ENCODE assay signal across 8 cellular contexts in the genomic region with DNA sequence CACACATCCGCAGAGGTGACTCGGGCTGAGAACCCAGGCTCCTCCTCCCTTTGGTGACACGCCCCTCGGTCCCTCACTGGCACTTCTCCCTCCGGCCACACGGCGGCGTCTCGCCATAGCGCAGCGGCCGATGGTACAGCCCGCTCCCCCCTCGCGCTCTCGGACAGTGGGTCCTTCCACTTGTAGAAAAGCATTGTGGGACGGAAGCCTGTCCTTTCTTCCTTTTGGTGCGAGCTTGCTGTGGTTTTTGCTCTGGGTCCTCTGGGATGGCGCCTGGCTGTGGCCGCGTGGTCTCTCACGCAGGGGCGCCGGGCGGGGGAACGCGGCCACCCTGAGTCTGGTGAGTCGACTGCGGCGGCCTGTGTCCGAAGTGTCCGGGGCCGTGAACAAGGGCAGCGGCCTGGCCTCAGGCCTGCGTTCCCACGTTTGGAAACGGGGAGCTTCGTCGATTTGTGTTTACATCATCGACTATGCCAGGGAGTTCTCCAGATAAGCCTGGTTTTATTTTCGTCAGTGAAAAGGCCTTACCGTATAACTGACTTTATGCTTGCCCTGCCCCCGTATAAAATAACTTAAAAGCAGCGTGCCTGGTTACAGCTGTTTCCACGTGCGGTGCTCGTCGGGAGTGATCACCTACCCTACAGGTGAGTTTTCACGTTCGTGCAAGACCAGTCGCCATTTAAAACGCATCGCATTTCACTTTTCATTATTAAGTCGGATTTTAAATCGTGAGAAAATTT.
DNase-seq lines count a peak whose midpoint lies in the region; ATAC-seq and TF ChIP-seq lines count a peak whose summit lies in the region.

No MANE protein-coding gene starts in this region.

- peaks cover 10 to 14% of the 10 kb centered on the region in 2 donors for H3K9me3 Mint-ChIP-seq in activated naive CD4-positive, alpha-beta T cell treated with anti-CD3 and anti-CD28 coated beads, Interleukin-2, amount 50 U/mL, for 72 hours

- TF ChIP-seq RAD21 in SK-N-SH (IDR thresholded peaks at IDR 0.05; ENCODE audit: low read length), result 0 out of 2 replicates have a peak, but pooled peaks have one; percentile 28

- peaks cover 8% of the 10 kb centered on the region for H3F3A ChIP-seq in SK-N-SH (replicated peaks; ENCODE audit: insufficient read depth)

- peak overlapping the region; percentile 80 for H3K4me2 ChIP-seq in SK-N-SH

- WGBS in SK-N-SH (ENCODE audit: low lambda C conversion rate), result under 1% methylated on average over 33 of the region's 55 CpGs
- 0 to 1% (median 0%) methylated on average over 47 to 55 of the region's 55 CpGs for WGBS in ovary, 3 donors
- 0 to 1% methylated on average over 41 to 42 of the region's 55 CpGs for WGBS in thyroid gland, 2 donors

- H3K36me3 ChIP-seq in SK-N-SH (replicated peaks in 1 of 2; ENCODE audit: control insufficient read depth in 1 of 2, insufficient read depth in 2 of 2, low read length in 1 of 2) (peaks cover 37 to 42% of the 10 kb centered on the region in 2 experiments), ovary (no peaks in the 10 kb centered on the region), thyroid gland (peaks cover 9 to 11% of the 10 kb centered on the region in 2 donors)

- ATAC-seq in HG02588 (IDR thresholded peaks at IDR 0.05; ENCODE audit: unreplicated experiment), result peak; percentile 97
- ATAC-seq in activated naive CD4-positive, alpha-beta T cell treated with anti-CD3 and anti-CD28 coated beads, Interleukin-2, amount 50 U/mL, for 72 hours, result peak; percentile 93

- H3K79me2 ChIP-seq in SK-N-SH (ENCODE audit: insufficient read depth), result peaks cover 27% of the 10 kb centered on the region

- peak; percentile 78 for DNase-seq in GM12864 (ENCODE audit: low read depth)
- peak; percentile 92 for DNase-seq in NB4 (ENCODE audit: low read depth)
- DNase-seq in SK-N-SH, result peak; percentile 92
- peak; percentile 93 to 94 for DNase-seq in activated naive CD4-positive, alpha-beta T cell treated with anti-CD3 and anti-CD28 coated beads, Interleukin-2, amount 50 U/mL, for 72 hours (ENCODE audit: low spot score in 2 of 2)
- peak; percentile 93 for DNase-seq in glomerular visceral epithelial cell (ENCODE audit: extremely low spot score)
- peak; percentile 87 to 95 (median 92) for DNase-seq in ovary
- DNase-seq in thyroid gland, result peak; percentile 84 to 89

- H3K27me3 ChIP-seq in SK-N-SH (ENCODE audit: insufficient read depth) (no peaks in the 10 kb centered on the region), ovary (no peaks in the 10 kb centered on the region), thyroid gland (no peaks in the 10 kb centered on the region)

- CTCF ChIA-PET in SK-N-SH (lab: Yijun Ruan, JAX), result interaction anchor here (0.6 to 5.3 kb wide), 18 partner anchors 10 to 988 kb away, joined by 3 to 49 read pairs (median 4); partner anchors contain the start of genes EPB41L4A and NREP

- peak in 1 of 2 experiments; percentile 78; a peak in 1 of 4 replicates for TF ChIP-seq EP300 in SK-N-SH (IDR thresholded peaks at IDR 0.05; ENCODE audit: borderline replicate concordance in 1 of 2, low read depth in 1 of 2, low read length in 1 of 2)
- no peak for TF ChIP-seq EP300 in ovary (IDR thresholded peaks at IDR 0.05)

- H4K20me1 ChIP-seq in SK-N-SH (ENCODE audit: insufficient read depth), result peaks cover 15% of the 10 kb centered on the region

- H3K9ac ChIP-seq in SK-N-SH, result peak overlapping the region; percentile 93

- H3K27ac ChIP-seq in SK-N-SH (ENCODE audit: low read depth in 2 of 2, low read length in 1 of 2), result peak overlapping the region; percentile 66 to 81; a peak in 3 of 4 replicates
- peak overlapping the region; percentile 7 to 60 for H3K27ac ChIP-seq in ovary
- H3K27ac ChIP-seq in thyroid gland, result peak overlapping the region; percentile 49 to 74 (median 60)

- TF ChIP-seq POLR2A in NB4 (IDR thresholded peaks at IDR 0.05; ENCODE audit: extremely low read depth, insufficient read length) (peak; percentile 96), ovary (IDR thresholded peaks at IDR 0.05) (peak; percentile 77), thyroid gland (IDR thresholded peaks at IDR 0.05) (peak in 1 of 2 donors; percentile 83)

- intact Hi-C loops in ovary (cut with DNase I), result no loop called here
- intact Hi-C loops in thyroid gland (cut with DNase I), result no loop called here

- H2AFZ ChIP-seq in SK-N-SH (ENCODE audit: low read depth), result peak overlapping the region; percentile 58; the same call in 1 of the 2 replicates

- H3K4me3 ChIP-seq in GM12864 (ENCODE audit: low read depth, low read length) (peak overlapping the region; percentile 90), NB4 (ENCODE audit: low read depth, low read length) (peak overlapping the region; percentile 100), SK-N-SH (ENCODE audit: low read depth in 2 of 2, low read length in 1 of 2) (peak overlapping the region; percentile 86 to 97), ovary (peak overlapping the region; percentile 78), thyroid gland (replicated peaks in 1 of 3) (peak overlapping the region; percentile 38 to 77 (median 72))

- H3K9me2 ChIP-seq in SK-N-SH, result no peaks in the 10 kb centered on the region

- peak overlapping the region; percentile 87 to 96 for H3K27ac Mint-ChIP-seq in activated naive CD4-positive, alpha-beta T cell treated with anti-CD3 and anti-CD28 coated beads, Interleukin-2, amount 50 U/mL, for 72 hours

- TF ChIP-seq CTCF in GM12864 (IDR thresholded peaks at IDR 0.05; ENCODE audit: low read depth, low read length, missing control alignments) (peak; percentile 100), NB4 (IDR thresholded peaks at IDR 0.05; ENCODE audit: low read depth, low read length) (peak; percentile 93), SK-N-SH (IDR thresholded peaks at IDR 0.05) (peak; percentile 96), ovary (IDR thresholded peaks at IDR 0.05) (peak; percentile 92 to 96 (median 93)), thyroid gland (IDR thresholded peaks at IDR 0.05) (peak; percentile 76 to 100 (median 98))

- peaks cover 0 to 9% of the 10 kb centered on the region in 2 experiments; a peak in 3 of 4 replicates for H3K4me1 ChIP-seq in SK-N-SH (ENCODE audit: control insufficient read depth in 1 of 2, insufficient read depth in 2 of 2, low read depth in 1 of 2, low read length in 1 of 2)
- no peaks in the 10 kb centered on the region for H3K4me1 ChIP-seq in ovary (ENCODE audit: insufficient read depth)
- H3K4me1 ChIP-seq in thyroid gland, result peaks cover 11 to 14% of the 10 kb centered on the region in 2 donors

- H3K9me3 ChIP-seq in SK-N-SH, result no peaks in the 10 kb centered on the region
- no peaks in the 10 kb centered on the region for H3K9me3 ChIP-seq in ovary
- no peaks in the 10 kb centered on the region for H3K9me3 ChIP-seq in thyroid gland

- POLR2A ChIA-PET in SK-N-SH (lab: Yijun Ruan, JAX), result interaction anchor here (0.9 to 1.7 kb wide), 5 partner anchors 259 to 1069 kb away, joined by 3 to 10 read pairs (median 5); partner anchors contain the start of genes EPB41L4A and WDR36

- H3K36me3 Mint-ChIP-seq in activated naive CD4-positive, alpha-beta T cell treated with anti-CD3 and anti-CD28 coated beads, Interleukin-2, amount 50 U/mL, for 72 hours, result peaks cover 32 to 53% of the 10 kb centered on the region in 2 donors

TF ChIP-seq in SK-N-SH, 30 proteins besides CTCF, POLR2A, EP300 and RAD21 (continues in another document):
- TF ChIP-seq YY1 (IDR thresholded peaks at IDR 0.05; ENCODE audit: low read depth) (0 out of 2 replicates have a peak, but pooled peaks have one; percentile 37), FOXJ3 (CRISPR knock-in tag; IDR thresholded peaks at IDR 0.05) (peak; percentile 41), TAF1 (IDR thresholded peaks at IDR 0.05; ENCODE audit: borderline replicate concordance, low read depth, low read length) (peak; percentile 97), POLR2AphosphoS5 (IDR thresholded peaks at IDR 0.05; ENCODE audit: low read depth, low read length) (peak; percentile 99), MXI1 (IDR thresholded peaks at IDR 0.05; ENCODE audit: low read depth, low read length) (peak; percentile 77; the same call in 1 of the 2 replicates), ZBTB33 (IDR thresholded peaks at IDR 0.05; ENCODE audit: borderline replicate concordance, low read depth) (peak; percentile 28; the same call in 1 of the 2 replicates), GABPA (IDR thresholded peaks at IDR 0.05; ENCODE audit: low read depth) (peak; percentile 29; the same call in 1 of the 2 replicates), RFX5 (IDR thresholded peaks at IDR 0.05; ENCODE audit: low read length) (no peak), MEF2A (IDR thresholded peaks at IDR 0.05; ENCODE audit: borderline replicate concordance, low read depth) (no peak), TCF12 (IDR thresholded peaks at IDR 0.05) (peak; percentile 16; the same call in 1 of the 2 replicates)
- TF ChIP-seq, protein P1, sequence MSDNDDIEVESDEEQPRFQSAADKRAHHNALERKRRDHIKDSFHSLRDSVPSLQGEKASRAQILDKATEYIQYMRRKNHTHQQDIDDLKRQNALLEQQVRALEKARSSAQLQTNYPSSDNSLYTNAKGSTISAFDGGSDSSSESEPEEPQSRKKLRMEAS (IDR thresholded peaks at IDR 0.05; ENCODE audit: low read depth), result peak; percentile 93
- TF ChIP-seq, protein P2, sequence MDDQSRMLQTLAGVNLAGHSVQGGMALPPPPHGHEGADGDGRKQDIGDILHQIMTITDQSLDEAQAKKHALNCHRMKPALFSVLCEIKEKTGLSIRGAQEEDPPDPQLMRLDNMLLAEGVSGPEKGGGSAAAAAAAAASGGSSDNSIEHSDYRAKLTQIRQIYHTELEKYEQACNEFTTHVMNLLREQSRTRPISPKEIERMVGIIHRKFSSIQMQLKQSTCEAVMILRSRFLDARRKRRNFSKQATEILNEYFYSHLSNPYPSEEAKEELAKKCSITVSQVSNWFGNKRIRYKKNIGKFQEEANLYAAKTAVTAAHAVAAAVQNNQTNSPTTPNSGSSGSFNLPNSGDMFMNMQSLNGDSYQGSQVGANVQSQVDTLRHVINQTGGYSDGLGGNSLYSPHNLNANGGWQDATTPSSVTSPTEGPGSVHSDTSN (IDR thresholded peaks at IDR 0.05), result 0 out of 2 replicates have a peak, but pooled peaks have one; percentile 26

Comparison
In these comparisons a context has a peak if more than half of its experiments do, and no peak if none do; other contexts are left out.
1. Peak in every context shown above with its lines: DNase-seq, ATAC-seq, H3K4me3 ChIP-seq and H3K27ac ChIP-seq.